In genomic region chr17:46879101-46879500, GRCh38 we compare ENCODE assay signal across 25 cellular contexts. TPM values are rescaled to one million over a fixed set of nuclear protein-coding genes. Genes with fewer than 3 reads are reported as not detected.
DNase-seq lines count a peak whose midpoint lies in the region; ATAC-seq and TF ChIP-seq lines count a peak whose summit lies in the region.
"Had no signal": no experiment of that assay in that cellular context is flagged by ENCODE, and none has a peak within 500 bp of the region (broad histone marks: within the 10 kb centered on the region; RNA-seq: fewer than 3 reads in every experiment).

No MANE protein-coding gene starts in this region.

- H3K79me2 ChIP-seq in osteoblast (ENCODE audit: insufficient read depth, low read length): no peaks in the 10 kb centered on the region

- H3K9me3 ChIP-seq in osteoblast (ENCODE audit: low read depth, low read length) (no peaks in the 10 kb centered on the region), upper lobe of right lung (no peaks in the 10 kb centered on the region)
- H3K9me3 ChIP-seq: BE2C, BLaER1 had no signal

- H3K4me1 ChIP-seq in osteoblast (ENCODE audit: insufficient read depth, low read length) (no peaks in the 10 kb centered on the region), upper lobe of right lung (peaks cover 13% of the 10 kb centered on the region)
- H3K4me1 ChIP-seq: BE2C had no signal

- H4K20me1 ChIP-seq in osteoblast (ENCODE audit: insufficient read depth, low read length): no peaks in the 10 kb centered on the region
- H4K20me1 ChIP-seq: BLaER1 had no signal

- H3K27me3 Mint-ChIP-seq in dendritic cell treated with granulocyte-macrophage colony-stimulating factor and Interleukin-4, amounts not matched to agents 40 ng/mL and 50 ng/mL, for 4 days: peaks cover 2% of the 10 kb centered on the region
- H3K27me3 Mint-ChIP-seq in effector memory CD8-positive, alpha-beta T cell: peaks cover 0 to 6% of the 10 kb centered on the region in 2 donors
- H3K27me3 Mint-ChIP-seq: CD4-positive, alpha-beta memory T cell; CD4-positive, CD25-positive, alpha-beta regulatory T cell had no signal

- TF ChIP-seq CTCF in osteoblast (IDR thresholded peaks at IDR 0.05; ENCODE audit: extremely low read depth, low read depth, low read length) (no peak), upper lobe of right lung (IDR thresholded peaks at IDR 0.05) (no peak)

- H3K27me3 ChIP-seq in osteoblast (ENCODE audit: insufficient read depth, low read length) (peaks cover 12% of the 10 kb centered on the region), upper lobe of right lung (no peaks in the 10 kb centered on the region)
- H3K27me3 ChIP-seq: BE2C, BLaER1 had no signal

- H3K4me3 Mint-ChIP-seq in dendritic cell treated with granulocyte-macrophage colony-stimulating factor and Interleukin-4, amounts not matched to agents 40 ng/mL and 50 ng/mL, for 4 days: no peak overlapping the region
- no peak overlapping the region for H3K4me3 Mint-ChIP-seq in effector memory CD8-positive, alpha-beta T cell
- H3K4me3 Mint-ChIP-seq: CD4-positive, alpha-beta memory T cell; CD8-positive, alpha-beta memory T cell had no signal

- peak; percentile 10 for DNase-seq in osteoblast (ENCODE audit: insufficient read length, low spot score, missing footprints)
- no peak for DNase-seq in upper lobe of right lung
- DNase-seq in GDM1 (lab: John Stamatoyannopoulos, UW): no peak
- DNase-seq in activated CD8-positive, alpha-beta memory T cell treated with anti-CD3 and anti-CD28 coated beads for 24 hours: no peak
- DNase-seq in effector memory CD8-positive, alpha-beta T cell: no peak
- DNase-seq: 8988T; ACHN; BE2C; C1 segment of cervical spinal cord; CD4-positive, alpha-beta memory T cell; CD4-positive, CD25-positive, alpha-beta regulatory T cell; CD8-positive, alpha-beta memory T cell; COR-L47; DMS 273 treated with DMSO at 0.1 percent for 48 hours; DMS153; DMS53; DMS79; DND-41; EL; GF-D8 had no signal

- no peaks in the 10 kb centered on the region for H3K36me3 ChIP-seq in osteoblast (ENCODE audit: insufficient read depth, low read length)
- H3K36me3 ChIP-seq in upper lobe of right lung: no peaks in the 10 kb centered on the region
- H3K36me3 ChIP-seq: BE2C, BLaER1 had no signal

- no peak overlapping the region for H2AFZ ChIP-seq in osteoblast (ENCODE audit: low read length)

- no peak for ATAC-seq in upper lobe of right lung
- no peak for ATAC-seq in effector memory CD8-positive, alpha-beta T cell (replicated peaks)

- no peak overlapping the region for H3K4me2 ChIP-seq in osteoblast (ENCODE audit: insufficient read depth, low read length)

- peak overlapping the region; percentile 90 for H3K27ac Mint-ChIP-seq in dendritic cell treated with granulocyte-macrophage colony-stimulating factor and Interleukin-4, amounts not matched to agents 40 ng/mL and 50 ng/mL, for 4 days
- peak overlapping the region in 1 of 2 donors; percentile 46 for H3K27ac Mint-ChIP-seq in effector memory CD8-positive, alpha-beta T cell
- H3K27ac Mint-ChIP-seq: CD4-positive, alpha-beta memory T cell; CD4-positive, CD25-positive, alpha-beta regulatory T cell had no signal

- no peaks in the 10 kb centered on the region for H3K36me3 Mint-ChIP-seq in dendritic cell treated with granulocyte-macrophage colony-stimulating factor and Interleukin-4, amounts not matched to agents 40 ng/mL and 50 ng/mL, for 4 days (ENCODE audit: low read depth)
- no peaks in the 10 kb centered on the region for H3K36me3 Mint-ChIP-seq in effector memory CD8-positive, alpha-beta T cell (ENCODE audit: insufficient read depth)
- H3K36me3 Mint-ChIP-seq: CD14-positive monocyte; CD4-positive, alpha-beta memory T cell; CD4-positive, CD25-positive, alpha-beta regulatory T cell; CD8-positive, alpha-beta memory T cell had no signal

- H3K4me3 ChIP-seq in osteoblast (ENCODE audit: insufficient read depth, low read length) (no peak overlapping the region), upper lobe of right lung (no peak overlapping the region)
- H3K4me3 ChIP-seq: BLaER1 had no signal

- H3K4me1 Mint-ChIP-seq in dendritic cell treated with granulocyte-macrophage colony-stimulating factor and Interleukin-4, amounts not matched to agents 40 ng/mL and 50 ng/mL, for 4 days (ENCODE audit: low read depth): peaks cover 75% of the 10 kb centered on the region
- H3K4me1 Mint-ChIP-seq in effector memory CD8-positive, alpha-beta T cell (ENCODE audit: low read depth in 2 of 2): peaks cover 0 to 6% of the 10 kb centered on the region in 2 donors
- H3K4me1 Mint-ChIP-seq: CD4-positive, alpha-beta memory T cell; CD4-positive, CD25-positive, alpha-beta regulatory T cell had no signal

- H3K27ac ChIP-seq in osteoblast (ENCODE audit: low read depth, low read length) (no peak overlapping the region), upper lobe of right lung (peak overlapping the region; percentile 44)
- H3K27ac ChIP-seq: BLaER1 had no signal

- H3K9me3 Mint-ChIP-seq in dendritic cell treated with granulocyte-macrophage colony-stimulating factor and Interleukin-4, amounts not matched to agents 40 ng/mL and 50 ng/mL, for 4 days: no peaks in the 10 kb centered on the region
- H3K9me3 Mint-ChIP-seq in effector memory CD8-positive, alpha-beta T cell: no peaks in the 10 kb centered on the region
- H3K9me3 Mint-ChIP-seq: CD14-positive monocyte; CD4-positive, alpha-beta memory T cell; CD8-positive, alpha-beta memory T cell had no signal

- intact Hi-C loops in dendritic cell treated with granulocyte-macrophage colony-stimulating factor and Interleukin-4, amounts not matched to agents 40 ng/mL and 50 ng/mL, for 4 days (cut with micrococcal nuclease): no loop called here
- intact Hi-C loops in upper lobe of right lung (cut with DNase I): no loop called here

RNA-seq across cellular contexts. Expression of gene WNT9B, which starts 27.7 kb away (rescaled TPM):
- 0.36 TPM in 1 of 2 replicates, not detected in the other for total RNA-seq in osteoblast
- 2.0 TPM for total RNA-seq in upper lobe of right lung
- total RNA-seq: A673; CD4-positive, alpha-beta memory T cell; CD4-positive, CD25-positive, alpha-beta regulatory T cell; CD8-positive, alpha-beta memory T cell; G401 had no signal

RNA-seq across cellular contexts. Expression of gene GOSR2, which starts 43.9 kb away (rescaled TPM):
- total RNA-seq in osteoblast (43.9 and 44.9 TPM in 2 replicates), upper lobe of right lung (66.5 TPM)
